1 cellular context compared by ENCODE assay signal in the genomic region with DNA sequence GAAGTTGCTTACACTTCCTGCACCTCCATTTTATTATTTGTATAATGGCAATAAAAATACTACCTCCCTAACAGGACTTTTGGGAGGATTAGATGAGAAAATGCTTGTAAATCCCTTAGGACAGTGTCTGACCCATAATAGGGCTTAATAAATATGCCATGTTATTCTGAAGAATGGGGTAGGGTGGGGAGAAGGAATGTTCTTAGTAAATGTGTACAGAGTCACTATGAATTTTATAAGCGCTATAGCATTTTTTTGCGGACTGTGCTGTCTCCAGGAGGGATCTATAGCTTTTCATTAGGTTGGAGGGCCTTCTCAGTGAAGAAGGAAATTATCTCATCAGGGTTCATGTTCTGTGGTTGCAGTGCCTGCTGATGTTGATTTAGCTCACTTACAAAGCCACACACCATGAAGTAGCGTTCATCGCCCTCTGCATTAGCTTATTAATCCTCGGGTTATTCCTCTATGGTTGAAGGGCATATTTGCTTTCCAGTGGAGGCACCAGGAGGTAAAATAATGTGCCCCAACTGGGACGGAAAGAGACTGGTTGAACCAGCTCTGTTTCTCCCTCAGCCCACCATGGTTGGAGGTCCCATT.
TF ChIP-seq lines count a peak whose summit lies in the region.

No MANE protein-coding gene starts in this region.

TF ChIP-seq in HEK293, 187 proteins besides CTCF, POLR2A, EP300 and RAD21 (continued from another document):
- TF ChIP-seq, protein P1, sequence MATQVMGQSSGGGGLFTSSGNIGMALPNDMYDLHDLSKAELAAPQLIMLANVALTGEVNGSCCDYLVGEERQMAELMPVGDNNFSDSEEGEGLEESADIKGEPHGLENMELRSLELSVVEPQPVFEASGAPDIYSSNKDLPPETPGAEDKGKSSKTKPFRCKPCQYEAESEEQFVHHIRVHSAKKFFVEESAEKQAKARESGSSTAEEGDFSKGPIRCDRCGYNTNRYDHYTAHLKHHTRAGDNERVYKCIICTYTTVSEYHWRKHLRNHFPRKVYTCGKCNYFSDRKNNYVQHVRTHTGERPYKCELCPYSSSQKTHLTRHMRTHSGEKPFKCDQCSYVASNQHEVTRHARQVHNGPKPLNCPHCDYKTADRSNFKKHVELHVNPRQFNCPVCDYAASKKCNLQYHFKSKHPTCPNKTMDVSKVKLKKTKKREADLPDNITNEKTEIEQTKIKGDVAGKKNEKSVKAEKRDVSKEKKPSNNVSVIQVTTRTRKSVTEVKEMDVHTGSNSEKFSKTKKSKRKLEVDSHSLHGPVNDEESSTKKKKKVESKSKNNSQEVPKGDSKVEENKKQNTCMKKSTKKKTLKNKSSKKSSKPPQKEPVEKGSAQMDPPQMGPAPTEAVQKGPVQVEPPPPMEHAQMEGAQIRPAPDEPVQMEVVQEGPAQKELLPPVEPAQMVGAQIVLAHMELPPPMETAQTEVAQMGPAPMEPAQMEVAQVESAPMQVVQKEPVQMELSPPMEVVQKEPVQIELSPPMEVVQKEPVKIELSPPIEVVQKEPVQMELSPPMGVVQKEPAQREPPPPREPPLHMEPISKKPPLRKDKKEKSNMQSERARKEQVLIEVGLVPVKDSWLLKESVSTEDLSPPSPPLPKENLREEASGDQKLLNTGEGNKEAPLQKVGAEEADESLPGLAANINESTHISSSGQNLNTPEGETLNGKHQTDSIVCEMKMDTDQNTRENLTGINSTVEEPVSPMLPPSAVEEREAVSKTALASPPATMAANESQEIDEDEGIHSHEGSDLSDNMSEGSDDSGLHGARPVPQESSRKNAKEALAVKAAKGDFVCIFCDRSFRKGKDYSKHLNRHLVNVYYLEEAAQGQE (tag by site-specific recombination; IDR thresholded peaks at IDR 0.05): no peak
- TF ChIP-seq ZNF10 (tag by site-specific recombination; IDR thresholded peaks at IDR 0.05) (0 out of 2 replicates have a peak, but pooled peaks have one; percentile 32), ZNF174 (tag by site-specific recombination; IDR thresholded peaks at IDR 0.05) (no peak), ZNF561 (tag by site-specific recombination; IDR thresholded peaks at IDR 0.05; ENCODE audit: borderline replicate concordance) (no peak), ZNF404 (tag by site-specific recombination; IDR thresholded peaks at IDR 0.05) (no peak), SP7 (tag by site-specific recombination; IDR thresholded peaks at IDR 0.05) (0 out of 2 replicates have a peak, but pooled peaks have one; percentile 29), ZIC2 (tag by site-specific recombination; IDR thresholded peaks at IDR 0.05) (peak; percentile 97)
- TF ChIP-seq, protein P2, sequence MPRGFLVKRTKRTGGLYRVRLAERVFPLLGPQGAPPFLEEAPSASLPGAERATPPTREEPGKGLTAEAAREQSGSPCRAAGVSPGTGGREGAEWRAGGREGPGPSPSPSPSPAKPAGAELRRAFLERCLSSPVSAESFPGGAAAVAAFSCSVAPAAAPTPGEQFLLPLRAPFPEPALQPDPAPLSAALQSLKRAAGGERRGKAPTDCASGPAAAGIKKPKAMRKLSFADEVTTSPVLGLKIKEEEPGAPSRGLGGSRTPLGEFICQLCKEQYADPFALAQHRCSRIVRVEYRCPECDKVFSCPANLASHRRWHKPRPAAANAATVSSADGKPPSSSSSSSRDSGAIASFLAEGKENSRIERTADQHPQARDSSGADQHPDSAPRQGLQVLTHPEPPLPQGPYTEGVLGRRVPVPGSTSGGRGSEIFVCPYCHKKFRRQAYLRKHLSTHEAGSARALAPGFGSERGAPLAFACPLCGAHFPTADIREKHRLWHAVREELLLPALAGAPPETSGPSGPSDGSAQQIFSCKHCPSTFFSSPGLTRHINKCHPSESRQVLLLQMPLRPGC (tag by site-specific recombination; IDR thresholded peaks at IDR 0.05): no peak
- TF ChIP-seq, protein P3, sequence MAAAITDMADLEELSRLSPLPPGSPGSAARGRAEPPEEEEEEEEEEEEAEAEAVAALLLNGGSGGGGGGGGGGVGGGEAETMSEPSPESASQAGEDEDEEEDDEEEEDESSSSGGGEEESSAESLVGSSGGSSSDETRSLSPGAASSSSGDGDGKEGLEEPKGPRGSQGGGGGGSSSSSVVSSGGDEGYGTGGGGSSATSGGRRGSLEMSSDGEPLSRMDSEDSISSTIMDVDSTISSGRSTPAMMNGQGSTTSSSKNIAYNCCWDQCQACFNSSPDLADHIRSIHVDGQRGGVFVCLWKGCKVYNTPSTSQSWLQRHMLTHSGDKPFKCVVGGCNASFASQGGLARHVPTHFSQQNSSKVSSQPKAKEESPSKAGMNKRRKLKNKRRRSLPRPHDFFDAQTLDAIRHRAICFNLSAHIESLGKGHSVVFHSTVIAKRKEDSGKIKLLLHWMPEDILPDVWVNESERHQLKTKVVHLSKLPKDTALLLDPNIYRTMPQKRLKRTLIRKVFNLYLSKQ (tag by site-specific recombination; IDR thresholded peaks at IDR 0.05; ENCODE audit: borderline replicate concordance): no peak
- TF ChIP-seq, protein P4, sequence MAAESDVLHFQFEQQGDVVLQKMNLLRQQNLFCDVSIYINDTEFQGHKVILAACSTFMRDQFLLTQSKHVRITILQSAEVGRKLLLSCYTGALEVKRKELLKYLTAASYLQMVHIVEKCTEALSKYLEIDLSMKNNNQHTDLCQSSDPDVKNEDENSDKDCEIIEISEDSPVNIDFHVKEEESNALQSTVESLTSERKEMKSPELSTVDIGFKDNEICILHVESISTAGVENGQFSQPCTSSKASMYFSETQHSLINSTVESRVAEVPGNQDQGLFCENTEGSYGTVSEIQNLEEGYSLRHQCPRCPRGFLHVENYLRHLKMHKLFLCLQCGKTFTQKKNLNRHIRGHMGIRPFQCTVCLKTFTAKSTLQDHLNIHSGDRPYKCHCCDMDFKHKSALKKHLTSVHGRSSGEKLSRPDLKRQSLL (tag by site-specific recombination; IDR thresholded peaks at IDR 0.05): peak; percentile 47; the same call in 1 of the 2 replicates
- TF ChIP-seq, protein P5, sequence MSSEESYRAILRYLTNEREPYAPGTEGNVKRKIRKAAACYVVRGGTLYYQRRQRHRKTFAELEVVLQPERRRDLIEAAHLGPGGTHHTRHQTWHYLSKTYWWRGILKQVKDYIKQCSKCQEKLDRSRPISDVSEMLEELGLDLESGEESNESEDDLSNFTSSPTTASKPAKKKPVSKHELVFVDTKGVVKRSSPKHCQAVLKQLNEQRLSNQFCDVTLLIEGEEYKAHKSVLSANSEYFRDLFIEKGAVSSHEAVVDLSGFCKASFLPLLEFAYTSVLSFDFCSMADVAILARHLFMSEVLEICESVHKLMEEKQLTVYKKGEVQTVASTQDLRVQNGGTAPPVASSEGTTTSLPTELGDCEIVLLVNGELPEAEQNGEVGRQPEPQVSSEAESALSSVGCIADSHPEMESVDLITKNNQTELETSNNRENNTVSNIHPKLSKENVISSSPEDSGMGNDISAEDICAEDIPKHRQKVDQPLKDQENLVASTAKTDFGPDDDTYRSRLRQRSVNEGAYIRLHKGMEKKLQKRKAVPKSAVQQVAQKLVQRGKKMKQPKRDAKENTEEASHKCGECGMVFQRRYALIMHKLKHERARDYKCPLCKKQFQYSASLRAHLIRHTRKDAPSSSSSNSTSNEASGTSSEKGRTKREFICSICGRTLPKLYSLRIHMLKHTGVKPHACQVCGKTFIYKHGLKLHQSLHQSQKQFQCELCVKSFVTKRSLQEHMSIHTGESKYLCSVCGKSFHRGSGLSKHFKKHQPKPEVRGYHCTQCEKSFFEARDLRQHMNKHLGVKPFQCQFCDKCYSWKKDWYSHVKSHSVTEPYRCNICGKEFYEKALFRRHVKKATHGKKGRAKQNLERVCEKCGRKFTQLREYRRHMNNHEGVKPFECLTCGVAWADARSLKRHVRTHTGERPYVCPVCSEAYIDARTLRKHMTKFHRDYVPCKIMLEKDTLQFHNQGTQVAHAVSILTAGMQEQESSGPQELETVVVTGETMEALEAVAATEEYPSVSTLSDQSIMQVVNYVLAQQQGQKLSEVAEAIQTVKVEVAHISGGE (tag by site-specific recombination; conservative IDR thresholded peaks at IDR 0.05; ENCODE audit: low read depth): no peak
- TF ChIP-seq, protein P6, sequence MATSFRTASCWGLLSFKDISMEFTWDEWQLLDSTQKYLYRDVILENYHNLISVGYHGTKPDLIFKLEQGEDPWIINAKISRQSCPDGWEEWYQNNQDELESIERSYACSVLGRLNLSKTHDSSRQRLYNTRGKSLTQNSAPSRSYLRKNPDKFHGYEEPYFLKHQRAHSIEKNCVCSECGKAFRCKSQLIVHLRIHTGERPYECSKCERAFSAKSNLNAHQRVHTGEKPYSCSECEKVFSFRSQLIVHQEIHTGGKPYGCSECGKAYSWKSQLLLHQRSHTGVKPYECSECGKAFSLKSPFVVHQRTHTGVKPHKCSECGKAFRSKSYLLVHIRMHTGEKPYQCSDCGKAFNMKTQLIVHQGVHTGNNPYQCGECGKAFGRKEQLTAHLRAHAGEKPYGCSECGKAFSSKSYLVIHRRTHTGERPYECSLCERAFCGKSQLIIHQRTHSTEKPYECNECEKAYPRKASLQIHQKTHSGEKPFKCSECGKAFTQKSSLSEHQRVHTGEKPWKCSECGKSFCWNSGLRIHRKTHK (tag by site-specific recombination; IDR thresholded peaks at IDR 0.05): no peak
